In the genomic region with DNA sequence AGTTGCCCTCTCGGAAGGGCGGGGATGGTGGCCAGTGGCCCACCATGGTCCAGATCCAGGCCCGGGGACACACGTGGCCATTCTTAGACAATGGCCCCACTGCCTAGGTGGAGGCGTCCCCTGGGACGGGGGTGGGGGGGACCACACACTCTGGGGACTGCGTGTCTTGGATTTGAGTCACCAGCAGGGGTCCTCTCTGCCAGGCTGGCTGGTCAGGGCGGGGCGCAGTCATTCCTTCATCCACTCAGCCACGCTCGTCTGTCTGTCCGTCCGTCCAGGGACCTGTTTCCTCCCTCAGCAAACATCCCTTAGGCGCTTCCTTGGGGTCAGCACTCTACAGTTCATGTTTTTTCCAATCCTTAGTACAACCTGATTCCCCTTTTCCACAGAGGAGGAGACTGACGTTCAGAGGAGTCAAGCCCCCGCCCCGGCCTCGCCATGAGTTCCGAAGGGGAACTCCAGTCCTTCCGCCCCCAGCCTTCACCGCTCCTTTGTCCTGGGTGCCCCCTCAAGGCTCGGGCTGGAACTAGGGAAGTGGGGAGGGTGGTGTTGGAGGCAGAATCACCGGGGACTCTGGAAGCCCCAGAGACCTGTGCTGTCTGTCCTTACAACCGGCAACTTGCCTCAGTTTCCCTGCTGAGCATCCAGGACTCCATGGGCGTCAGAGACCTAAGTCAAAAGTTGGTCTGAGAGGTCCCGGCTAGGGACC, we compare ENCODE assay signal across 1 cellular context.
TF ChIP-seq lines count a peak whose summit lies in the region.

No MANE protein-coding gene starts in this region.

TF ChIP-seq in WTC11, 78 proteins besides CTCF, POLR2A, EP300 and RAD21 (continued from another document):
- TF ChIP-seq, protein P1, sequence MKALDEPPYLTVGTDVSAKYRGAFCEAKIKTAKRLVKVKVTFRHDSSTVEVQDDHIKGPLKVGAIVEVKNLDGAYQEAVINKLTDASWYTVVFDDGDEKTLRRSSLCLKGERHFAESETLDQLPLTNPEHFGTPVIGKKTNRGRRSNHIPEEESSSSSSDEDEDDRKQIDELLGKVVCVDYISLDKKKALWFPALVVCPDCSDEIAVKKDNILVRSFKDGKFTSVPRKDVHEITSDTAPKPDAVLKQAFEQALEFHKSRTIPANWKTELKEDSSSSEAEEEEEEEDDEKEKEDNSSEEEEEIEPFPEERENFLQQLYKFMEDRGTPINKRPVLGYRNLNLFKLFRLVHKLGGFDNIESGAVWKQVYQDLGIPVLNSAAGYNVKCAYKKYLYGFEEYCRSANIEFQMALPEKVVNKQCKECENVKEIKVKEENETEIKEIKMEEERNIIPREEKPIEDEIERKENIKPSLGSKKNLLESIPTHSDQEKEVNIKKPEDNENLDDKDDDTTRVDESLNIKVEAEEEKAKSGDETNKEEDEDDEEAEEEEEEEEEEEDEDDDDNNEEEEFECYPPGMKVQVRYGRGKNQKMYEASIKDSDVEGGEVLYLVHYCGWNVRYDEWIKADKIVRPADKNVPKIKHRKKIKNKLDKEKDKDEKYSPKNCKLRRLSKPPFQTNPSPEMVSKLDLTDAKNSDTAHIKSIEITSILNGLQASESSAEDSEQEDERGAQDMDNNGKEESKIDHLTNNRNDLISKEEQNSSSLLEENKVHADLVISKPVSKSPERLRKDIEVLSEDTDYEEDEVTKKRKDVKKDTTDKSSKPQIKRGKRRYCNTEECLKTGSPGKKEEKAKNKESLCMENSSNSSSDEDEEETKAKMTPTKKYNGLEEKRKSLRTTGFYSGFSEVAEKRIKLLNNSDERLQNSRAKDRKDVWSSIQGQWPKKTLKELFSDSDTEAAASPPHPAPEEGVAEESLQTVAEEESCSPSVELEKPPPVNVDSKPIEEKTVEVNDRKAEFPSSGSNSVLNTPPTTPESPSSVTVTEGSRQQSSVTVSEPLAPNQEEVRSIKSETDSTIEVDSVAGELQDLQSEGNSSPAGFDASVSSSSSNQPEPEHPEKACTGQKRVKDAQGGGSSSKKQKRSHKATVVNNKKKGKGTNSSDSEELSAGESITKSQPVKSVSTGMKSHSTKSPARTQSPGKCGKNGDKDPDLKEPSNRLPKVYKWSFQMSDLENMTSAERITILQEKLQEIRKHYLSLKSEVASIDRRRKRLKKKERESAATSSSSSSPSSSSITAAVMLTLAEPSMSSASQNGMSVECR (CRISPR knock-in tag; IDR thresholded peaks at IDR 0.05; ENCODE audit: borderline replicate concordance), result no peak
- TF ChIP-seq, protein P2, sequence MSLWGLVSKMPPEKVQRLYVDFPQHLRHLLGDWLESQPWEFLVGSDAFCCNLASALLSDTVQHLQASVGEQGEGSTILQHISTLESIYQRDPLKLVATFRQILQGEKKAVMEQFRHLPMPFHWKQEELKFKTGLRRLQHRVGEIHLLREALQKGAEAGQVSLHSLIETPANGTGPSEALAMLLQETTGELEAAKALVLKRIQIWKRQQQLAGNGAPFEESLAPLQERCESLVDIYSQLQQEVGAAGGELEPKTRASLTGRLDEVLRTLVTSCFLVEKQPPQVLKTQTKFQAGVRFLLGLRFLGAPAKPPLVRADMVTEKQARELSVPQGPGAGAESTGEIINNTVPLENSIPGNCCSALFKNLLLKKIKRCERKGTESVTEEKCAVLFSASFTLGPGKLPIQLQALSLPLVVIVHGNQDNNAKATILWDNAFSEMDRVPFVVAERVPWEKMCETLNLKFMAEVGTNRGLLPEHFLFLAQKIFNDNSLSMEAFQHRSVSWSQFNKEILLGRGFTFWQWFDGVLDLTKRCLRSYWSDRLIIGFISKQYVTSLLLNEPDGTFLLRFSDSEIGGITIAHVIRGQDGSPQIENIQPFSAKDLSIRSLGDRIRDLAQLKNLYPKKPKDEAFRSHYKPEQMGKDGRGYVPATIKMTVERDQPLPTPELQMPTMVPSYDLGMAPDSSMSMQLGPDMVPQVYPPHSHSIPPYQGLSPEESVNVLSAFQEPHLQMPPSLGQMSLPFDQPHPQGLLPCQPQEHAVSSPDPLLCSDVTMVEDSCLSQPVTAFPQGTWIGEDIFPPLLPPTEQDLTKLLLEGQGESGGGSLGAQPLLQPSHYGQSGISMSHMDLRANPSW (CRISPR knock-in tag; conservative IDR thresholded peaks at IDR 0.05; ENCODE audit: low read depth), result no peak
- TF ChIP-seq, protein P3, sequence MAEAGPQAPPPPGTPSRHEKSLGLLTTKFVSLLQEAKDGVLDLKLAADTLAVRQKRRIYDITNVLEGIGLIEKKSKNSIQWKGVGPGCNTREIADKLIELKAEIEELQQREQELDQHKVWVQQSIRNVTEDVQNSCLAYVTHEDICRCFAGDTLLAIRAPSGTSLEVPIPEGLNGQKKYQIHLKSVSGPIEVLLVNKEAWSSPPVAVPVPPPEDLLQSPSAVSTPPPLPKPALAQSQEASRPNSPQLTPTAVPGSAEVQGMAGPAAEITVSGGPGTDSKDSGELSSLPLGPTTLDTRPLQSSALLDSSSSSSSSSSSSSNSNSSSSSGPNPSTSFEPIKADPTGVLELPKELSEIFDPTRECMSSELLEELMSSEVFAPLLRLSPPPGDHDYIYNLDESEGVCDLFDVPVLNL (CRISPR knock-in tag; IDR thresholded peaks at IDR 0.05; ENCODE audit: borderline replicate concordance, low read depth), result no peak
